ENCODE assay signal across 8 cellular contexts in genomic region chr6:78910611-78911134, GRCh38. TPM values are rescaled to one million over a fixed set of nuclear protein-coding genes. Genes with fewer than 3 reads are reported as not detected.
DNase-seq lines count a peak whose midpoint lies in the region; ATAC-seq and TF ChIP-seq lines count a peak whose summit lies in the region.

No MANE protein-coding gene starts in this region.

- H3K9me3 ChIP-seq in Panc1 (ENCODE audit: control insufficient read depth, insufficient read depth, low read depth, low read length) (no peaks in the 10 kb centered on the region), esophagus (ENCODE audit: control insufficient read depth in 2 of 2, insufficient read depth in 1 of 2, low read depth in 1 of 2, low read length in 1 of 2) (peaks cover 0 to 5% of the 10 kb centered on the region in 2 donors)

- H3K4me3 ChIP-seq in Panc1 (ENCODE audit: low read depth in 2 of 2, low read length in 2 of 2) (peak overlapping the region; percentile 36 to 51), esophagus (ENCODE audit: low read depth in 1 of 2, low read length in 2 of 2) (peak overlapping the region; percentile 34 to 45)

- in situ Hi-C loops in Panc1 (cut with HindIII; ENCODE audit: low pct_unique_long_range_greater_than_20kb, low sequenced_read_pairs): no loop called here

- 3 to 5% methylated on average over 47 of the region's 47 CpGs for WGBS in esophagus, 2 donors

- peaks cover 8% of the 10 kb centered on the region for H3K36me3 Mint-ChIP-seq in Calu3 (ENCODE audit: insufficient read depth, unreplicated experiment)
- H3K36me3 Mint-ChIP-seq in naive B cell: peaks cover 10 to 16% of the 10 kb centered on the region in 2 donors

- H3K27ac ChIP-seq in Panc1 (ENCODE audit: low read length): no peak overlapping the region
- no peak overlapping the region for H3K27ac ChIP-seq in esophagus (ENCODE audit: low read depth in 2 of 2, low read length in 1 of 2)

- DNase-seq in Calu3 (peak; percentile 42), Panc1 (ENCODE audit: low read depth, low spot score) (no peak), naive B cell (no peak), inferior parietal cortex (ENCODE audit: extremely low spot score) (no peak), NCI-H1436 treated with DMSO at 0.1 percent for 48 hours (lab: John Stamatoyannopoulos, UW) (no peak)

- POLR2A ChIA-PET in Panc1 (lab: Charles Lee): no interaction called here

- H3K4me3 Mint-ChIP-seq in Calu3 (ENCODE audit: low read depth, unreplicated experiment): peak overlapping the region; percentile 66
- peak overlapping the region in 7 of 8 donors; percentile 41 to 78 (median 59) for H3K4me3 Mint-ChIP-seq in naive B cell

- no peaks in the 10 kb centered on the region for H3K9me3 Mint-ChIP-seq in Calu3 (ENCODE audit: low read depth, unreplicated experiment)
- peaks cover 0 to 10% (median 5%) of the 10 kb centered on the region in 7 donors for H3K9me3 Mint-ChIP-seq in naive B cell

- H3K4me1 Mint-ChIP-seq in Calu3 (ENCODE audit: low read depth, unreplicated experiment) (peaks cover 19% of the 10 kb centered on the region), naive B cell (peaks cover 11 to 17% (median 16%) of the 10 kb centered on the region in 3 donors)

- H3K27me3 ChIP-seq in Panc1 (ENCODE audit: control insufficient read depth, insufficient read depth, low read length) (no peaks in the 10 kb centered on the region), esophagus (ENCODE audit: control insufficient read depth in 1 of 2, insufficient read depth in 2 of 2, low read length in 2 of 2) (no peaks in the 10 kb centered on the region)

- BruUV-seq in Calu3 (replicated peaks; lab: Mats Ljungman, UMichigan) (no TSS peak), Panc1 (replicated peaks; lab: Mats Ljungman, UMichigan) (no TSS peak)

- ATAC-seq in GM21360 (IDR thresholded peaks at IDR 0.05; ENCODE audit: unreplicated experiment): peak; percentile 67
- peak; percentile 53; the same call in 1 of the 2 replicates for ATAC-seq in Panc1
- peak; percentile 35 to 39 for ATAC-seq in naive B cell (ENCODE audit: low read depth in 2 of 2)
- no peak for ATAC-seq in GM18873 (IDR thresholded peaks at IDR 0.05; ENCODE audit: low FRiP score, unreplicated experiment)

- intact Hi-C loops in Calu3 (cut with micrococcal nuclease; ENCODE audit: unreplicated experiment) (no loop called here), Panc1 (cut with micrococcal nuclease; ENCODE audit: unreplicated experiment) (no loop called here)

- CTCF ChIA-PET in Calu3 (lab: Charles Lee): no interaction called here
- CTCF ChIA-PET in Panc1 (lab: Charles Lee): no interaction called here

- H3K4me1 ChIP-seq in Panc1 (ENCODE audit: control insufficient read depth, insufficient read depth, low read length): no peaks in the 10 kb centered on the region
- peaks cover 0 to 8% of the 10 kb centered on the region in 2 donors for H3K4me1 ChIP-seq in esophagus (ENCODE audit: control insufficient read depth in 2 of 2, insufficient read depth in 2 of 2, low read length in 1 of 2)

- H3K36me3 ChIP-seq in Panc1 (ENCODE audit: control insufficient read depth, insufficient read depth, low read length) (no peaks in the 10 kb centered on the region), esophagus (ENCODE audit: control insufficient read depth in 2 of 2, insufficient read depth in 2 of 2, low read length in 1 of 2) (no peaks in the 10 kb centered on the region)

- no peaks in the 10 kb centered on the region for H3K27me3 Mint-ChIP-seq in Calu3 (ENCODE audit: unreplicated experiment)
- peaks cover 25 to 37% (median 30%) of the 10 kb centered on the region in 3 donors for H3K27me3 Mint-ChIP-seq in naive B cell

- TF ChIP-seq CTCF in Calu3 (IDR thresholded peaks at IDR 0.05; ENCODE audit: unreplicated experiment) (no peak), Panc1 (IDR thresholded peaks at IDR 0.05) (no peak)

- H3K27ac Mint-ChIP-seq in Calu3 (ENCODE audit: unreplicated experiment): peak overlapping the region; percentile 6
- H3K27ac Mint-ChIP-seq in naive B cell: peak overlapping the region in 1 of 6 donors; percentile 38

RNA-seq across cellular contexts. Expression of gene IRAK1BP1, which starts 43.3 kb away (rescaled TPM):
- total RNA-seq in Calu3 (2022) (4.2 and 4.5 TPM in 2 replicates), Panc1 (2021; ENCODE audit: unreplicated experiment) (2.2 TPM)
- polyA plus RNA-seq in Panc1 (2012; ENCODE audit: insufficient read length): 3.4 TPM
- polyA plus RNA-seq in esophagus (1 to 10 TPM in 1 of 2 donors, under 1 TPM in 1; 0.69 to 1.9 TPM), naive B cell (ENCODE audit: low read depth in 6 of 6) (1 to 10 TPM; 1.7 to 2.6 (median 2.2) TPM)
